Comparison of ENCODE assay signal across 8 cellular contexts in genomic region chr13:109787135-109787954, GRCh38. TPM values are rescaled to one million over a fixed set of nuclear protein-coding genes. Genes with fewer than 3 reads are reported as not detected.
DNase-seq lines count a peak whose midpoint lies in the region; ATAC-seq and TF ChIP-seq lines count a peak whose summit lies in the region.

No MANE protein-coding gene starts in this region.

- peak overlapping the region; percentile 86 to 95 (median 91) for H3K27ac Mint-ChIP-seq in brain

- H3K4me3 Mint-ChIP-seq in brain, result peak overlapping the region; percentile 81 to 91 (median 90)

- H3K9ac ChIP-seq in HUES6 (ENCODE audit: low read length) (peak overlapping the region; percentile 83), iPS-20b (ENCODE audit: low read depth, low read length) (peak overlapping the region; percentile 78; the same call in 1 of the 2 replicates), Karpas-422 (ENCODE audit: low read length) (no peak overlapping the region)

- peak; percentile 10 for ATAC-seq in GM19328 (IDR thresholded peaks at IDR 0.05; ENCODE audit: unreplicated experiment)

- H3K4me1 Mint-ChIP-seq in brain, result peaks cover 37% of the 10 kb centered on the region

- no peaks in the 10 kb centered on the region for H3K9me2 ChIP-seq in Karpas-422 (replicated peaks; ENCODE audit: insufficient read depth, low read length)

- H3K4me2 ChIP-seq in Karpas-422 (ENCODE audit: low read depth, low read length, poor library complexity, severe bottlenecking), result no peak overlapping the region

- peaks cover 11% of the 10 kb centered on the region for H3K36me3 Mint-ChIP-seq in brain

- H3K4me1 ChIP-seq in HUES6 (ENCODE audit: control insufficient read depth, insufficient read depth, low read length), result peaks cover 5% of the 10 kb centered on the region; the same call in 1 of the 2 replicates
- H3K4me1 ChIP-seq in iPS-20b (ENCODE audit: insufficient read depth, low read length), result peaks cover 4% of the 10 kb centered on the region; the same call in 1 of the 2 replicates
- H3K4me1 ChIP-seq in Karpas-422 (ENCODE audit: low read length), result no peaks in the 10 kb centered on the region

- H2AFZ ChIP-seq in Karpas-422 (ENCODE audit: low read length), result no peak overlapping the region

- H3K27me3 ChIP-seq in HUES6 (ENCODE audit: control insufficient read depth, insufficient read depth, low read length), result peaks cover 15% of the 10 kb centered on the region
- H3K27me3 ChIP-seq in iPS-20b (ENCODE audit: insufficient read depth, low read length), result peaks cover 13% of the 10 kb centered on the region; the same call in 1 of the 2 replicates
- no peaks in the 10 kb centered on the region for H3K27me3 ChIP-seq in Karpas-422 (ENCODE audit: low read length)

- peaks cover 7% of the 10 kb centered on the region for H3K27me3 Mint-ChIP-seq in brain

- H3K36me3 ChIP-seq in HUES6 (ENCODE audit: control insufficient read depth, insufficient read depth, low read length) (no peaks in the 10 kb centered on the region), iPS-20b (ENCODE audit: insufficient read depth, low read depth, low read length) (no peaks in the 10 kb centered on the region), Karpas-422 (ENCODE audit: insufficient read depth, low read length) (no peaks in the 10 kb centered on the region)

- DNase-seq in AG20443 (ENCODE audit: low spot score), result peak; percentile 65
- peak; percentile 60 to 78 for DNase-seq in SHP77 (lab: John Stamatoyannopoulos, UW)
- no peak for DNase-seq in Karpas-422

- no peaks in the 10 kb centered on the region for H4K20me1 ChIP-seq in Karpas-422 (ENCODE audit: insufficient read depth, low read depth, low read length)

- no peaks in the 10 kb centered on the region for H3K9me3 Mint-ChIP-seq in brain

- no peaks in the 10 kb centered on the region for H3K9me3 ChIP-seq in HUES6 (ENCODE audit: control insufficient read depth, insufficient read depth, low read depth, low read length)
- H3K9me3 ChIP-seq in iPS-20b (ENCODE audit: insufficient read depth, low read depth, low read length), result no peaks in the 10 kb centered on the region
- peaks cover 2% of the 10 kb centered on the region; the same call in 1 of the 2 replicates for H3K9me3 ChIP-seq in Karpas-422 (ENCODE audit: low read length)

- H3K27ac ChIP-seq in HUES6 (ENCODE audit: low read depth, low read length), result peak overlapping the region; percentile 70
- peak overlapping the region; percentile 56 for H3K27ac ChIP-seq in iPS-20b (ENCODE audit: low read length)
- H3K27ac ChIP-seq in skin epidermis, result peak overlapping the region in 20 of 21 experiments; percentile 61 to 91 (median 80)
- no peak overlapping the region for H3K27ac ChIP-seq in Karpas-422 (ENCODE audit: low read length)

- H3K4me3 ChIP-seq in HUES6 (ENCODE audit: low read depth, low read length) (peak overlapping the region; percentile 88), iPS-20b (ENCODE audit: low read length) (peak overlapping the region; percentile 82), skin epidermis (peak overlapping the region; percentile 61 to 86 (median 77)), Karpas-422 (ENCODE audit: low read length) (no peak overlapping the region)

- no peaks in the 10 kb centered on the region for H3K79me2 ChIP-seq in Karpas-422 (ENCODE audit: low read length)

- TF ChIP-seq CTCF in brain (conservative IDR thresholded peaks at IDR 0.05), result no peak

RNA-seq across cellular contexts. Expression of gene IRS2, which starts 1.0 kb away (rescaled TPM):
- 33.7 TPM for polyA plus RNA-seq in brain (ENCODE audit: insufficient read depth, low read depth, low replicate concordance)
- not detected in 2 replicates for total RNA-seq in Karpas-422 (2014; rRNA removed; shearing (Covaris generic); ENCODE audit: low replicate concordance)
